Comparison of ENCODE assay signal across 21 cellular contexts in genomic region chr1:12566484-12567287, GRCh38. TPM values are rescaled to one million over a fixed set of nuclear protein-coding genes. Genes with fewer than 3 reads are reported as not detected.
A peak's percentile ranks its signal among the peaks of the same experiment; 100 is the strongest.
DNase-seq lines count a peak whose midpoint lies in the region; ATAC-seq, FAIRE-seq and TF ChIP-seq lines count a peak whose summit lies in the region.
"Had no signal": no experiment of that assay in that cellular context is flagged by ENCODE, and none has a peak within 500 bp of the region (broad histone marks: within the 10 kb centered on the region; RNA-seq: fewer than 3 reads in every experiment).

No MANE protein-coding gene starts in this region.

- peaks cover 13 to 33% of the 10 kb centered on the region in 2 donors for H3K36me3 Mint-ChIP-seq in activated T-cell treated with anti-CD3 and anti-CD28 coated beads, Interleukin-2, amount 50 U/mL, for 72 hours (ENCODE audit: insufficient read depth in 2 of 2)
- H3K36me3 Mint-ChIP-seq in nephron (ENCODE audit: low read depth), result peaks cover 70% of the 10 kb centered on the region
- H3K36me3 Mint-ChIP-seq in CD4-positive, alpha-beta memory T cell, result peaks cover 28 to 47% of the 10 kb centered on the region in 2 donors

- FAIRE-seq in K562 (lab: Jason Lieb, UNC), result no peak
- FAIRE-seq: GM18507 had no signal

- no peak for ATAC-seq in activated T-cell treated with anti-CD3 and anti-CD28 coated beads, Interleukin-2, amount 50 U/mL, for 72 hours (replicated peaks in 1 of 2)
- peak; percentile 27 for ATAC-seq in K562
- no peak for ATAC-seq in GM18520 (IDR thresholded peaks at IDR 0.05; ENCODE audit: unreplicated experiment)

- no peaks in the 10 kb centered on the region for H4K20me1 ChIP-seq in K562 (replicated peaks; ENCODE audit: control insufficient read depth, insufficient read depth, low read length)
- H4K20me1 ChIP-seq: BLaER1 had no signal

- TF ChIP-seq EP300 in K562 (IDR thresholded peaks at IDR 0.05; ENCODE audit: low read length), result no peak

- no peaks in the 10 kb centered on the region for H3K4me1 Mint-ChIP-seq in activated T-cell treated with anti-CD3 and anti-CD28 coated beads, Interleukin-2, amount 50 U/mL, for 72 hours (ENCODE audit: low read depth)
- no peaks in the 10 kb centered on the region for H3K4me1 Mint-ChIP-seq in nephron
- H3K4me1 Mint-ChIP-seq in CD4-positive, alpha-beta memory T cell, result no peaks in the 10 kb centered on the region
- H3K4me1 Mint-ChIP-seq: immature natural killer cell; stimulated activated memory B cell treated with anti-CD40 and anti-IgM and Interleukin-4, amounts not matched to agents 10 μg/mL and 1 μg/mL and 100 μg/mL, for 72 hours had no signal

- TF ChIP-seq CTCF in K562 (IDR thresholded peaks at IDR 0.05 in 2 of 3, conservative IDR thresholded peaks at IDR 0.05 in 1 of 3; ENCODE audit: insufficient read depth in 2 of 3, low read depth in 1 of 3, low read length in 3 of 3) (no peak), nephron (IDR thresholded peaks at IDR 0.05; ENCODE audit: unreplicated experiment in 3 of 3) (no peak), thyroid gland (IDR thresholded peaks at IDR 0.05) (no peak)

- in situ Hi-C loops in K562 (cut with MboI), result no loop called here

- BruUV-seq in K562 (replicated peaks; lab: Mats Ljungman, UMichigan), result no TSS peak

- intact Hi-C loops in K562 (cut with micrococcal nuclease) (no loop called here), thyroid gland (cut with DNase I) (no loop called here)
- intact Hi-C loops in CD4-positive, alpha-beta memory T cell (cut with micrococcal nuclease), result no loop called here

- no peak for DNase-seq in activated T-cell treated with anti-CD3 and anti-CD28 coated beads, Interleukin-2, amount 50 U/mL, for 72 hours
- DNase-seq in activated T-cell treated with anti-CD3 and anti-CD28 coated beads, Interleukin-2, amount 50 U/mL, for 1 hour, result no peak
- DNase-seq in K562 (ENCODE audit: extremely low read depth in 1 of 4, low spot score in 3 of 4) (no peak), thyroid gland (no peak), NCI-H1105 (lab: John Stamatoyannopoulos, UW) (no peak)
- DNase-seq in CD4-positive, alpha-beta memory T cell, result no peak
- DNase-seq: 8988T; activated CD4-positive, CD25-positive, alpha-beta regulatory T cell; activated T-cell treated with anti-CD3 and anti-CD28 coated beads, Interleukin-2, amount 50 U/mL, for 48 hours; immature natural killer cell; NCI-H1092 treated with DMSO at 0.1 percent for 48 hours; NCI-H2081 treated with DMSO at 0.1 percent for 48 hours; NCI-H510A; T1000 had no signal

- no peak for TF ChIP-seq POLR2A in K562 (conservative IDR thresholded peaks at IDR 0.05)
- TF ChIP-seq POLR2A in thyroid gland (IDR thresholded peaks at IDR 0.05), result no peak

- no peak for TF ChIP-seq RAD21 in K562 (CRISPR knock-in tag; conservative IDR thresholded peaks at IDR 0.05 in 1 of 2, IDR thresholded peaks at IDR 0.05 in 1 of 2)

- no peaks in the 10 kb centered on the region for H3K27me3 Mint-ChIP-seq in activated T-cell treated with anti-CD3 and anti-CD28 coated beads, Interleukin-2, amount 50 U/mL, for 72 hours (ENCODE audit: low read depth)
- H3K27me3 Mint-ChIP-seq in nephron (ENCODE audit: low read depth), result no peaks in the 10 kb centered on the region
- H3K27me3 Mint-ChIP-seq in CD4-positive, alpha-beta memory T cell, result no peaks in the 10 kb centered on the region
- H3K27me3 Mint-ChIP-seq: dendritic cell treated with granulocyte-macrophage colony-stimulating factor and Interleukin-4, amounts not matched to agents 40 ng/mL and 50 ng/mL, for 4 days had no signal

- H2AFZ ChIP-seq in K562 (ENCODE audit: low read depth, low read length), result 0 out of 2 replicates have a peak overlapping the region, but pooled peaks have one; percentile 3

- POLR2A ChIA-PET in K562 (lab: Yijun Ruan, JAX), result interaction anchor here (0.6 to 1.3 kb wide), 6 partner anchors 8 to 380 kb away, joined by 3 to 4 read pairs (median 3); no protein-coding TSS in a partner anchor
- POLR2A ChIA-PET in CD4-positive, alpha-beta memory T cell (lab: Charles Lee; ENCODE audit: partially characterized antibody), result interaction anchor here (0.7 to 1.0 kb wide), 2 partner anchors 16 to 37 kb away, joined by 3 read pairs; no protein-coding TSS in a partner anchor

- H3K79me2 ChIP-seq in K562 (ENCODE audit: control insufficient read depth, insufficient read depth, low read length), result no peaks in the 10 kb centered on the region

- H3K27ac ChIP-seq in K562 (ENCODE audit: extremely low read depth, low read depth, low read length) (peak overlapping the region; percentile 7; the same call in 1 of the 3 replicates), thyroid gland (peak overlapping the region in 2 of 3 donors; percentile 30 to 69)
- H3K27ac ChIP-seq in CD4-positive, alpha-beta memory T cell (ENCODE audit: low read depth, low read length), result no peak overlapping the region
- H3K27ac ChIP-seq: BLaER1 had no signal

- H3K9me3 ChIP-seq in K562 (replicated peaks; ENCODE audit: control insufficient read depth, insufficient read depth, low read depth, low read length) (peaks cover 26% of the 10 kb centered on the region), thyroid gland (no peaks in the 10 kb centered on the region)
- H3K9me3 ChIP-seq in CD4-positive, alpha-beta memory T cell (ENCODE audit: control insufficient read depth in 1 of 2, low read length in 2 of 2), result peaks cover 7 to 11% of the 10 kb centered on the region in 2 donors

- 59% methylated on average over 8 of the region's 9 CpGs for WGBS in K562 (ENCODE audit: insufficient coverage, low coverage, missing lambda C conversion rate)
- 84 to 85% methylated on average over 9 of the region's 9 CpGs for WGBS in thyroid gland, 2 donors

- H3K4me3 ChIP-seq in K562 (no peak overlapping the region), thyroid gland (replicated peaks in 1 of 3) (no peak overlapping the region)
- no peak overlapping the region for H3K4me3 ChIP-seq in CD4-positive, alpha-beta memory T cell (ENCODE audit: low read length in 2 of 2)
- H3K4me3 ChIP-seq: BLaER1, lung had no signal

- no peaks in the 10 kb centered on the region for H3K9me1 ChIP-seq in K562 (ENCODE audit: control insufficient read depth, insufficient read depth, low read length)

- H3K27me3 ChIP-seq in K562 (ENCODE audit: control insufficient read depth in 2 of 2, insufficient read depth in 2 of 2, low read length in 2 of 2), result no peaks in the 10 kb centered on the region
- no peaks in the 10 kb centered on the region for H3K27me3 ChIP-seq in thyroid gland
- H3K27me3 ChIP-seq in CD4-positive, alpha-beta memory T cell (ENCODE audit: insufficient read depth, low read length), result no peaks in the 10 kb centered on the region
- H3K27me3 ChIP-seq: BLaER1 had no signal

- peaks cover 13 to 18% of the 10 kb centered on the region in 2 donors for H3K9me3 Mint-ChIP-seq in activated T-cell treated with anti-CD3 and anti-CD28 coated beads, Interleukin-2, amount 50 U/mL, for 72 hours
- H3K9me3 Mint-ChIP-seq in nephron, result peaks cover 31% of the 10 kb centered on the region
- peaks cover 0 to 39% (median 24%) of the 10 kb centered on the region in 8 donors for H3K9me3 Mint-ChIP-seq in CD4-positive, alpha-beta memory T cell

- H3K4me1 ChIP-seq in K562 (replicated peaks in 1 of 2; ENCODE audit: control insufficient read depth in 2 of 2, insufficient read depth in 2 of 2, low read length in 2 of 2), result peaks cover 0 to 3% of the 10 kb centered on the region in 2 experiments; a peak in 3 of 5 replicates
- peaks cover 9 to 15% of the 10 kb centered on the region in 2 donors for H3K4me1 ChIP-seq in thyroid gland
- no peaks in the 10 kb centered on the region for H3K4me1 ChIP-seq in CD4-positive, alpha-beta memory T cell (ENCODE audit: insufficient read depth, low read length)

- H3K36me3 ChIP-seq in K562 (ENCODE audit: control insufficient read depth, insufficient read depth, low read length), result peaks cover 41% of the 10 kb centered on the region
- peaks cover 38 to 44% of the 10 kb centered on the region in 2 donors for H3K36me3 ChIP-seq in thyroid gland
- H3K36me3 ChIP-seq in CD4-positive, alpha-beta memory T cell (ENCODE audit: insufficient read depth, low read length), result peaks cover 6% of the 10 kb centered on the region

- peak overlapping the region; percentile 55 for H3K27ac Mint-ChIP-seq in activated T-cell treated with anti-CD3 and anti-CD28 coated beads, Interleukin-2, amount 50 U/mL, for 72 hours
- H3K27ac Mint-ChIP-seq in nephron, result peak overlapping the region; percentile 30 to 77 (median 38)
- H3K27ac Mint-ChIP-seq in CD4-positive, alpha-beta memory T cell, result peak overlapping the region in 3 of 7 donors; percentile 14 to 85 (median 64)
- H3K27ac Mint-ChIP-seq: dendritic cell treated with granulocyte-macrophage colony-stimulating factor and Interleukin-4, amounts not matched to agents 40 ng/mL and 50 ng/mL, for 4 days; stimulated activated memory B cell treated with anti-CD40 and anti-IgM and Interleukin-4, amounts not matched to agents 10 μg/mL and 1 μg/mL and 100 μg/mL, for 72 hours had no signal

- CTCF ChIA-PET in K562 (lab: Yijun Ruan, JAX; ENCODE audit: low intra/inter-chr PET ratio), result no interaction called here
- CTCF ChIA-PET in CD4-positive, alpha-beta memory T cell (lab: Charles Lee; ENCODE audit: partially characterized antibody), result interaction anchor here (1.1 kb wide), 1 partner anchor 111 kb away, joined by 3 read pairs; no protein-coding TSS in a partner anchor

- no peak overlapping the region for H3K4me2 ChIP-seq in K562 (ENCODE audit: insufficient read depth, low read length)
- H3K4me2 ChIP-seq: BLaER1 had no signal

- H3K4me3 Mint-ChIP-seq in activated T-cell treated with anti-CD3 and anti-CD28 coated beads, Interleukin-2, amount 50 U/mL, for 72 hours, result no peak overlapping the region
- H3K4me3 Mint-ChIP-seq in nephron, result no peak overlapping the region
- no peak overlapping the region for H3K4me3 Mint-ChIP-seq in CD4-positive, alpha-beta memory T cell
- H3K4me3 Mint-ChIP-seq: dendritic cell treated with granulocyte-macrophage colony-stimulating factor and Interleukin-4, amounts not matched to agents 40 ng/mL and 50 ng/mL, for 4 days; immature natural killer cell; stimulated activated memory B cell treated with anti-CD40 and anti-IgM and Interleukin-4, amounts not matched to agents 10 μg/mL and 1 μg/mL and 100 μg/mL, for 72 hours had no signal

- H3K9ac ChIP-seq in K562 (ENCODE audit: insufficient read depth in 1 of 2, low read depth in 2 of 2, low read length in 2 of 2), result peak overlapping the region in 1 of 2 experiments; percentile 2; a peak in 1 of 4 replicates
- H3K9ac ChIP-seq: BLaER1 had no signal

RNA-seq across cellular contexts. Expression of gene DHRS3, which starts 51.3 kb away (rescaled TPM):
- 10 to 100 TPM; 60.4 to 65.3 TPM for total RNA-seq in activated T-cell treated with anti-CD3 and anti-CD28 coated beads, Interleukin-2, amount 50 U/mL, for 72 hours
- 74.0 and 164 TPM in 2 replicates for total RNA-seq in K562 (2011; cell fraction: chromatin; rRNA removed; ENCODE audit: low replicate concordance)
- 181 and 211 TPM in 2 replicates for total RNA-seq in K562 (2011; cell fraction: nucleolus; rRNA removed)
- 160 and 179 TPM in 2 replicates for total RNA-seq in K562 (2011; cell fraction: nucleoplasm; rRNA removed)
- total RNA-seq in K562 (2014; rRNA removed) (62.3 and 67.3 TPM in 2 replicates), K562 (2014; rRNA removed; fragmentation: Illumina TruSeq; extraction: Trizol) (37.6 and 43.5 TPM in 2 replicates), K562 (2015; rRNA removed; fragmentation: Illumina TruSeq; extraction: Trizol) (58.7 and 60.6 TPM in 2 replicates), K562 (2021) (109 and 116 TPM in 2 replicates), thyroid gland (100 to 1,000 TPM; 181 to 304 (median 268) TPM)
- polyA plus RNA-seq in K562 (2011; rRNA removed) (58.7 and 66.5 TPM in 2 replicates), K562 (2014; fragmentation: Illumina TruSeq; extraction: Trizol) (39.4 and 46.3 TPM in 2 replicates), K562 (2014; fragmentation: Nextera tagmentation; extraction: Ambion mirVana) (10 to 100 TPM; 21.0 to 80.0 TPM), K562 (2014; rRNA removed) (57.0 and 59.6 TPM in 2 replicates)
- polyA plus RNA-seq in K562 (2011; cell fraction: cytosol; rRNA removed), result 72.1 and 104 TPM in 2 replicates
- 71.2 and 105 TPM in 2 replicates for polyA plus RNA-seq in K562 (2011; cell fraction: nucleus; rRNA removed)
- 35.6 and 41.5 TPM in 2 replicates for polyA plus RNA-seq in K562 (2012)
- polyA minus RNA-seq in K562 (2011; rRNA and poly(A)+ RNA removed), result 101 and 181 TPM in 2 replicates
- polyA minus RNA-seq in K562 (2011; cell fraction: cytosol; rRNA and poly(A)+ RNA removed), result 117 and 156 TPM in 2 replicates
- polyA minus RNA-seq in K562 (2011; cell fraction: nucleus; rRNA and poly(A)+ RNA removed), result 40.9 and 42.4 TPM in 2 replicates
- 10 to 100 TPM; 87.4 to 91.8 TPM for total RNA-seq in CD4-positive, alpha-beta memory T cell
- polyA plus RNA-seq in CD4-positive, alpha-beta memory T cell, result 10 to 100 TPM; 30.1 to 40.5 TPM
